In the genomic region with DNA sequence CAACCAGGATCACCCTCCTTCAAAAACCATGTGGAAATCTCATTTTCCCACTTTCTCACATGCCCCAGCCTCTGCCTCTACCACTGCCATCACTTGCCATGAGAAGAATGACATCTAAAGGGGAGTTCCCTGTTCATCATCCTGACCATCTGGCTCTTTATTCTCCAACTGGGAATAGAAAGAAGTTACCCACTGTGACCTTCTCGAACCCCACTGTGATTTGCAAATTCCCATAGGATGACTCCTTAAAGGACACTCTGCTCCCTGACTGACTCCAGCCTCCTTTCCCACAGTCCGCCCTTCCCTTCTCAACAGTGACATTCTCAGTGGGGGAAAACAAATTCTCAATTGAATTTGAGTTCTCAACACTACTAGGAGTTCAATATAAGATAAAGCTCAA, we compare ENCODE assay signal across 8 cellular contexts.
"Had no signal": no experiment of that assay in that cellular context is flagged by ENCODE, and none has a peak within 500 bp of the region (broad histone marks: within the 10 kb centered on the region; RNA-seq: fewer than 3 reads in every experiment).

No MANE protein-coding gene starts in this region.

- H3K27ac ChIP-seq: GM23248 had no signal

- H3K9me3 ChIP-seq: HAP-1 had no signal

- ATAC-seq: HCT116, K562 had no signal

- H3K36me3 ChIP-seq: HAP-1 had no signal

- H3K27ac Mint-ChIP-seq: HFFc6 had no signal

- H2AFZ ChIP-seq: GM23248 had no signal

- H3K4me1 ChIP-seq: HAP-1 had no signal

- H3K9ac ChIP-seq: GM23248 had no signal

- H3K4me3 ChIP-seq: GM23248, HAP-1, K562 had no signal

- DNase-seq: GM23248, GOT3, H7, HFFc6, IMR-90 had no signal

- H3K4me3 Mint-ChIP-seq: HFFc6 had no signal
